Comparison of ENCODE assay signal across 7 cellular contexts in the genomic region with DNA sequence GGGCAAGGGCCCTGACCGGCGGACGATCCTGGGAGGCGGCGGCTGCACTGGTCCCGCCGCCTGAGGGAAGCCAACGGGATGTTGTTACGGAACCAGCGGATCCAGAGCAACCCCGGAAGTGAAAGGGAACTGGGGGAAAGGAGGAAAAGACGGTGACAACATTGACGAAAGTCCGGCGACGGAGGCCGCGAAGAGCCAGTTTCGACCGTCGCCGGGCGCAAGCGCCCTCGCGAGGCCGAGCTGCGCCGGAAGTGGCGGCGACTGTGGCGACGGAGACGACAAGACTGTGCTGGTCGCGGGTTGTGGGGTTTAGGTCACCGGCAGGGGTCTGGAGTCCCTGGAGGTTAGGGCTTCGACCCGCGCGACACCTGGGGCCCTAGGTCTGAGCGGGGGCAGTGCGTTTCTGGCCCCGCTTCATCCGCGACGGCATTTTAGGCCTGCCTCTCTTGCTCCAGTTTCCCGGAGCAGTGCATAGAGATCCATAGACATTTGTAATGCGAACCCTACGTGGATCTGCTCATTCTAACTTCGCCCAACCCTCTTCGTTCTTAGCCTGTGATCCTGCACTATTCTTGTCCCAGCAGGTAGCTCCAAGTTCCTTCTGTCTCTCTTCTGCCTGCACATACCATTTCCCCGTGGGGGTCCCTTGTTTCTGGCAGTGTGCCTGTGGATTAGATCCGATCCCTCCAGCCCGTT. TPM values are rescaled to one million over a fixed set of nuclear protein-coding genes. Genes with fewer than 3 reads are reported as not detected.
DNase-seq lines count a peak whose midpoint lies in the region; ATAC-seq, FAIRE-seq and TF ChIP-seq lines count a peak whose summit lies in the region.

A gene (minus strand): TSS at position 120 of the 696 bp plus-strand sequence. CDS start 138 bp downstream, outside the sequence.

- H3K27ac Mint-ChIP-seq in T-helper 2 cell treated with Interferon-gamma antibody and Interleukin-4, amounts not matched to agents 5 μg/mL and 100 μg/mL, for 36 hours, result peak within 1 kb of the TSS; percentile 95
- H3K27ac Mint-ChIP-seq in astrocyte (ENCODE audit: unreplicated experiment), result peak within 1 kb of the TSS; percentile 96

- no peaks in the 10 kb centered on the region for H3K9me3 Mint-ChIP-seq in T-helper 2 cell treated with Interferon-gamma antibody and Interleukin-4, amounts not matched to agents 5 μg/mL and 100 μg/mL, for 36 hours
- H3K9me3 Mint-ChIP-seq in astrocyte (ENCODE audit: unreplicated experiment), result no peaks in the 10 kb centered on the region

- H3K4me3 ChIP-seq in astrocyte (ENCODE audit: insufficient read depth, low read depth, low read length), result peak within 1 kb of the TSS; percentile 96
- H3K4me3 ChIP-seq in retinal pigment epithelial cell (ENCODE audit: low read length), result peak within 1 kb of the TSS; percentile 98

- peak; percentile 76 for ATAC-seq in GM18499 (IDR thresholded peaks at IDR 0.05; ENCODE audit: insufficient read depth, unreplicated experiment)
- peak; percentile 80 for ATAC-seq in HG02938 (IDR thresholded peaks at IDR 0.05; ENCODE audit: unreplicated experiment)

- peaks cover 19% of the 10 kb centered on the region for H4K20me1 ChIP-seq in astrocyte (ENCODE audit: insufficient read depth, low read length)

- H2AFZ ChIP-seq in astrocyte (ENCODE audit: low read depth, low read length), result peak within 1 kb of the TSS; percentile 98

- peak within 1 kb of the TSS; percentile 94 for H3K4me2 ChIP-seq in astrocyte (ENCODE audit: low read length)

- peaks cover 11% of the 10 kb centered on the region for H3K4me1 ChIP-seq in astrocyte (ENCODE audit: insufficient read depth, low read length)

- H3K27me3 ChIP-seq in astrocyte (ENCODE audit: insufficient read depth, low read length), result no peaks in the 10 kb centered on the region

- peak within 1 kb of the TSS; percentile 92 for H3K27ac ChIP-seq in astrocyte (ENCODE audit: low read depth, low read length)

- H3K4me3 Mint-ChIP-seq in T-helper 2 cell treated with Interferon-gamma antibody and Interleukin-4, amounts not matched to agents 5 μg/mL and 100 μg/mL, for 36 hours, result peak within 1 kb of the TSS; percentile 95
- H3K4me3 Mint-ChIP-seq in astrocyte (ENCODE audit: unreplicated experiment), result peak within 1 kb of the TSS; percentile 97

- no peaks in the 10 kb centered on the region for H3K27me3 Mint-ChIP-seq in T-helper 2 cell treated with Interferon-gamma antibody and Interleukin-4, amounts not matched to agents 5 μg/mL and 100 μg/mL, for 36 hours (ENCODE audit: low read depth)
- no peaks in the 10 kb centered on the region for H3K27me3 Mint-ChIP-seq in astrocyte (ENCODE audit: low read depth, unreplicated experiment)

- TF ChIP-seq CTCF in astrocyte (IDR thresholded peaks at IDR 0.05; ENCODE audit: insufficient read depth, low read depth, low read length) (peak; percentile 35), retinal pigment epithelial cell (conservative IDR thresholded peaks at IDR 0.05; ENCODE audit: low read depth, low read length) (peak; percentile 55)

- H3K9me3 ChIP-seq in astrocyte (ENCODE audit: insufficient read depth, low read depth, low read length), result no peaks in the 10 kb centered on the region

- H3K4me1 Mint-ChIP-seq in T-helper 2 cell treated with Interferon-gamma antibody and Interleukin-4, amounts not matched to agents 5 μg/mL and 100 μg/mL, for 36 hours (ENCODE audit: low read depth), result peaks cover 26% of the 10 kb centered on the region
- peaks cover 8% of the 10 kb centered on the region for H3K4me1 Mint-ChIP-seq in astrocyte (ENCODE audit: low read depth, unreplicated experiment)

- DNase-seq in NCI-H1694 treated with DMSO at 0.1 percent for 48 hours (lab: John Stamatoyannopoulos, UW), result peak; percentile 55
- DNase-seq in T-helper 2 cell treated with Interferon-gamma antibody and Interleukin-4, amounts not matched to agents 5 μg/mL and 100 μg/mL, for 36 hours (ENCODE audit: low spot score), result peak; percentile 87
- DNase-seq in astrocyte (ENCODE audit: low read depth), result peak; percentile 85
- peak; percentile 60 to 96 (median 87) for DNase-seq in hypothalamus (lab: John Stamatoyannopoulos, UW)
- peak; percentile 71 for DNase-seq in retinal pigment epithelial cell (ENCODE audit: low read depth)

- peaks cover 55% of the 10 kb centered on the region for H3K79me2 ChIP-seq in astrocyte (ENCODE audit: insufficient read depth, low read length)

- FAIRE-seq in astrocyte (lab: Jason Lieb, UNC), result no peak

- H3K36me3 ChIP-seq in astrocyte (ENCODE audit: insufficient read depth, low read length), result no peaks in the 10 kb centered on the region

- peak within 1 kb of the TSS; percentile 90 for H3K9ac ChIP-seq in astrocyte (ENCODE audit: low read length)

- peaks cover 5% of the 10 kb centered on the region for H3K36me3 Mint-ChIP-seq in T-helper 2 cell treated with Interferon-gamma antibody and Interleukin-4, amounts not matched to agents 5 μg/mL and 100 μg/mL, for 36 hours (ENCODE audit: low read depth)
- peaks cover 5% of the 10 kb centered on the region for H3K36me3 Mint-ChIP-seq in astrocyte (ENCODE audit: low read depth, unreplicated experiment)

RNA-seq across cellular contexts. Expression of the gene that starts here (rescaled TPM):
- 41.6 and 47.2 TPM in 2 replicates for total RNA-seq in astrocyte

Comparison
In these comparisons a context has a peak if more than half of its experiments do, and no peak if none do; other contexts are left out.
1. Peak in every context shown above with its lines: DNase-seq, ATAC-seq, H3K4me3 ChIP-seq and H3K27ac ChIP-seq.